Comparison of ENCODE assay signal across 24 cellular contexts in genomic region chr11:94956963-94957362, GRCh38.
"Had no signal": no experiment of that assay in that cellular context is flagged by ENCODE, and none has a peak within 500 bp of the region (broad histone marks: within the 10 kb centered on the region; RNA-seq: fewer than 3 reads in every experiment).

No MANE protein-coding gene starts in this region.

- DNase-seq: activated CD4-positive, CD25-positive, alpha-beta regulatory T cell; activated CD8-positive, alpha-beta memory T cell treated with anti-CD3 and anti-CD28 coated beads, Interleukin-2, amount 50 U/mL, for 4 hours; activated CD8-positive, alpha-beta T cell treated with anti-CD3 and anti-CD28 coated beads for 36 hours; activated gamma-delta T cell treated with Interleukin-2 at 50 U/mL for 16 hours; activated naive CD4-positive, alpha-beta T cell treated with anti-CD3 and anti-CD28 coated beads, Interleukin-2, amount 10 ng/mL, durations not matched to agents 7 days and 5 days; activated naive CD8-positive, alpha-beta T cell treated with anti-CD3 and anti-CD28 coated beads for 36 hours; activated T-cell treated with anti-CD3 and anti-CD28 coated beads, Interleukin-2, amount 50 U/mL, for 72 hours; brain microvascular endothelial cell; KG1; MV-4-11; NCI-H1092 treated with DMSO at 0.1 percent for 48 hours; NCI-H1436; NCI-H1694 treated with DMSO at 0.1 percent for 48 hours; NCI-H2029 treated with DMSO at 0.1 percent for 48 hours; NCI-H510A treated with DMSO at 0.1 percent for 48 hours; NCI-H69; NK-92 treated with Interleukin-12 subunit alpha and Interleukin-12 subunit beta, amount 100 ng/mL, for 24 hours; OCI-M1; Peyer's patch; SHP77 treated with DMSO at 0.1 percent for 48 hours; T-helper 17 cell; T-helper 9 cell had no signal

- H3K4me3 Mint-ChIP-seq: activated CD8-positive, alpha-beta T cell treated with anti-CD3 and anti-CD28 coated beads for 36 hours; activated naive CD4-positive, alpha-beta T cell treated with anti-CD3 and anti-CD28 coated beads, Interleukin-2, amount 10 ng/mL, durations not matched to agents 7 days and 5 days; activated naive CD8-positive, alpha-beta T cell treated with anti-CD3 and anti-CD28 coated beads for 36 hours; activated T-cell treated with anti-CD3 and anti-CD28 coated beads, Interleukin-2, amount 50 U/mL, for 72 hours; T-helper 17 cell had no signal

- H3K4me3 ChIP-seq: Peyer's patch had no signal

- H3K9me3 ChIP-seq: Peyer's patch had no signal

- H3K4me1 Mint-ChIP-seq: activated naive CD4-positive, alpha-beta T cell treated with anti-CD3 and anti-CD28 coated beads, Interleukin-2, amount 10 ng/mL, durations not matched to agents 7 days and 5 days; T-helper 17 cell had no signal

- H3K27ac ChIP-seq: brain microvascular endothelial cell, Peyer's patch, VCaP had no signal

- H3K9me3 Mint-ChIP-seq: activated CD8-positive, alpha-beta T cell treated with anti-CD3 and anti-CD28 coated beads for 36 hours; activated naive CD4-positive, alpha-beta T cell treated with anti-CD3 and anti-CD28 coated beads, Interleukin-2, amount 10 ng/mL, durations not matched to agents 7 days and 5 days; activated T-cell treated with anti-CD3 and anti-CD28 coated beads, Interleukin-2, amount 50 U/mL, for 72 hours; activated T-helper 2 cell treated with anti-CD3 and anti-CD28 coated beads, Interferon-gamma antibody, Interleukin-2, Interleukin-4, amounts not matched to agents 10 μg/mL and 5 μg/mL and 100 μg/mL, durations not matched to agents 14 hours and 24 hours and 36 hours had no signal

- ATAC-seq: activated CD8-positive, alpha-beta T cell treated with anti-CD3 and anti-CD28 coated beads for 36 hours; activated T-cell treated with anti-CD3 and anti-CD28 coated beads, Interleukin-2, amount 50 U/mL, for 72 hours; T-helper 17 cell had no signal

- H3K27me3 Mint-ChIP-seq: activated CD8-positive, alpha-beta T cell treated with anti-CD3 and anti-CD28 coated beads for 36 hours; activated naive CD8-positive, alpha-beta T cell treated with anti-CD3 and anti-CD28 coated beads for 36 hours had no signal

- H3K4me1 ChIP-seq: Peyer's patch had no signal

- H3K27me3 ChIP-seq: brain microvascular endothelial cell, Peyer's patch had no signal

- H3K27ac Mint-ChIP-seq: activated CD8-positive, alpha-beta T cell treated with anti-CD3 and anti-CD28 coated beads for 36 hours; activated naive CD4-positive, alpha-beta T cell treated with anti-CD3 and anti-CD28 coated beads, Interleukin-2, amount 10 ng/mL, durations not matched to agents 7 days and 5 days; activated naive CD8-positive, alpha-beta T cell treated with anti-CD3 and anti-CD28 coated beads for 36 hours; activated T-cell treated with anti-CD3 and anti-CD28 coated beads, Interleukin-2, amount 50 U/mL, for 72 hours; activated T-helper 2 cell treated with anti-CD3 and anti-CD28 coated beads, Interferon-gamma antibody, Interleukin-2, Interleukin-4, amounts not matched to agents 10 μg/mL and 5 μg/mL and 100 μg/mL, durations not matched to agents 14 hours and 24 hours and 36 hours; T-helper 17 cell had no signal
